Comparison of ENCODE assay signal across 8 cellular contexts in genomic region chr3:195129644-195130492, GRCh38.
DNase-seq lines count a peak whose midpoint lies in the region; ATAC-seq and TF ChIP-seq lines count a peak whose summit lies in the region.

No MANE protein-coding gene starts in this region.

- no peak overlapping the region for H3K27ac ChIP-seq in upper lobe of left lung
- H3K27ac ChIP-seq in sigmoid colon = no peak overlapping the region
- no peak overlapping the region for H3K27ac ChIP-seq in tibial nerve

- H3K36me3 ChIP-seq in upper lobe of left lung (no peaks in the 10 kb centered on the region), sigmoid colon (no peaks in the 10 kb centered on the region), tibial nerve (no peaks in the 10 kb centered on the region)

- H3K4me1 Mint-ChIP-seq in dendritic cell treated with granulocyte-macrophage colony-stimulating factor and Interleukin-4, amounts not matched to agents 40 ng/mL and 50 ng/mL, for 4 days (ENCODE audit: low read depth) = peaks cover 41% of the 10 kb centered on the region

- H3K9me3 ChIP-seq in upper lobe of left lung (no peaks in the 10 kb centered on the region), sigmoid colon (no peaks in the 10 kb centered on the region), tibial nerve (no peaks in the 10 kb centered on the region)

- H3K4me1 ChIP-seq in upper lobe of left lung (no peaks in the 10 kb centered on the region), sigmoid colon (peaks cover 0 to 24% (median 18%) of the 10 kb centered on the region in 4 donors), tibial nerve (peaks cover 0 to 7% (median 0%) of the 10 kb centered on the region in 4 donors)

- H3K4me3 ChIP-seq in GM12865 (ENCODE audit: low read depth, low read length) (peak overlapping the region; percentile 59), upper lobe of left lung (no peak overlapping the region), sigmoid colon (no peak overlapping the region), tibial nerve (no peak overlapping the region)

- H3K9me3 Mint-ChIP-seq in dendritic cell treated with granulocyte-macrophage colony-stimulating factor and Interleukin-4, amounts not matched to agents 40 ng/mL and 50 ng/mL, for 4 days = no peaks in the 10 kb centered on the region

- H3K27me3 Mint-ChIP-seq in dendritic cell treated with granulocyte-macrophage colony-stimulating factor and Interleukin-4, amounts not matched to agents 40 ng/mL and 50 ng/mL, for 4 days = no peaks in the 10 kb centered on the region

- DNase-seq in GM12865 (ENCODE audit: low read depth) = peak; percentile 98
- DNase-seq in upper lobe of left lung = no peak
- no peak for DNase-seq in NCI-H2196 treated with DMSO at 0.1 percent for 48 hours (lab: John Stamatoyannopoulos, UW; ENCODE audit: unreplicated experiment)
- DNase-seq in sigmoid colon = no peak
- DNase-seq in tibial nerve (ENCODE audit: low spot score in 2 of 2) = no peak

- TF ChIP-seq POLR2A in upper lobe of left lung (IDR thresholded peaks at IDR 0.05) (no peak), sigmoid colon (IDR thresholded peaks at IDR 0.05) (no peak), tibial nerve (IDR thresholded peaks at IDR 0.05) (no peak)

- TF ChIP-seq EP300 in upper lobe of left lung (IDR thresholded peaks at IDR 0.05) (no peak), sigmoid colon (IDR thresholded peaks at IDR 0.05) (no peak), tibial nerve (IDR thresholded peaks at IDR 0.05) (no peak)

- 81 to 91% methylated on average over 11 of the region's 11 CpGs for WGBS in upper lobe of left lung, 2 donors
- 72 to 88% methylated on average over 11 of the region's 11 CpGs for WGBS in sigmoid colon, 2 donors
- WGBS in tibial nerve, 2 donors = 69 to 70% methylated on average over 11 of the region's 11 CpGs

- peak overlapping the region; percentile 51 for H3K27ac Mint-ChIP-seq in dendritic cell treated with granulocyte-macrophage colony-stimulating factor and Interleukin-4, amounts not matched to agents 40 ng/mL and 50 ng/mL, for 4 days

- H3K36me3 Mint-ChIP-seq in dendritic cell treated with granulocyte-macrophage colony-stimulating factor and Interleukin-4, amounts not matched to agents 40 ng/mL and 50 ng/mL, for 4 days (ENCODE audit: low read depth) = peaks cover 48% of the 10 kb centered on the region

- ATAC-seq in GM19452 (IDR thresholded peaks at IDR 0.05; ENCODE audit: unreplicated experiment) (peak; percentile 91), HG03342 (IDR thresholded peaks at IDR 0.05; ENCODE audit: unreplicated experiment) (peak; percentile 89), upper lobe of left lung (ENCODE audit: low FRiP score in 2 of 2) (no peak)

- TF ChIP-seq CTCF in GM12865 (IDR thresholded peaks at IDR 0.05; ENCODE audit: insufficient read depth, low read depth, low read length, missing control alignments) (no peak), upper lobe of left lung (IDR thresholded peaks at IDR 0.05) (no peak), sigmoid colon (IDR thresholded peaks at IDR 0.05) (no peak), tibial nerve (IDR thresholded peaks at IDR 0.05) (no peak)

- no peak overlapping the region for H3K4me3 Mint-ChIP-seq in dendritic cell treated with granulocyte-macrophage colony-stimulating factor and Interleukin-4, amounts not matched to agents 40 ng/mL and 50 ng/mL, for 4 days

- H3K27me3 ChIP-seq in upper lobe of left lung (no peaks in the 10 kb centered on the region), sigmoid colon (no peaks in the 10 kb centered on the region), tibial nerve (no peaks in the 10 kb centered on the region)

- intact Hi-C loops in dendritic cell treated with granulocyte-macrophage colony-stimulating factor and Interleukin-4, amounts not matched to agents 40 ng/mL and 50 ng/mL, for 4 days (cut with micrococcal nuclease) = no loop called here
- intact Hi-C loops in sigmoid colon (cut with DNase I) = no loop called here

Comparison
In these comparisons a context has a peak if more than half of its experiments do, and no peak if none do; other contexts are left out.
1. ATAC-seq: peak in GM19452 (single experiment) and HG03342 (single experiment); none in upper lobe of left lung (0 of 2).